Comparison of ENCODE assay signal across 1 cellular context in genomic region chr2:74119912-74120825, GRCh38.
A peak's percentile ranks its signal among the peaks of the same experiment; 100 is the strongest.
TF ChIP-seq lines count a peak whose summit lies in the region.

No MANE protein-coding gene starts in this region.

TF ChIP-seq in neural cell, 6 proteins besides CTCF, POLR2A, EP300 and RAD21 (continued from another document):
- TF ChIP-seq REST (IDR thresholded peaks at IDR 0.05; ENCODE audit: borderline replicate concordance), result no peak
- TF ChIP-seq MXI1 (conservative IDR thresholded peaks at IDR 0.05; ENCODE audit: poor library complexity, severe bottlenecking), result peak; percentile 41
